In genomic region chr6:36574679-36575078, GRCh38 we compare ENCODE assay signal across 31 cellular contexts. TPM values are rescaled to one million over a fixed set of nuclear protein-coding genes. Genes with fewer than 3 reads are reported as not detected.
DNase-seq lines count a peak whose midpoint lies in the region; ATAC-seq, FAIRE-seq and TF ChIP-seq lines count a peak whose summit lies in the region.
"Had no signal": no experiment of that assay in that cellular context is flagged by ENCODE, and none has a peak within 500 bp of the region (broad histone marks: within the 10 kb centered on the region; RNA-seq: fewer than 3 reads in every experiment).

No MANE protein-coding gene starts in this region.

- in situ Hi-C loops in K562 (cut with MboI): no loop called here

- no peak for ATAC-seq in K562
- ATAC-seq: A549; CD8-positive, alpha-beta T cell had no signal

- H3K36me3 ChIP-seq in HEK293 (ENCODE audit: control insufficient read depth in 2 of 2, insufficient read depth in 1 of 2, low read length in 2 of 2) (no peaks in the 10 kb centered on the region), K562 (ENCODE audit: control insufficient read depth, insufficient read depth, low read length) (no peaks in the 10 kb centered on the region)
- H3K36me3 ChIP-seq: BE2C; BLaER1; BLaER1 treated with 17β-estradiol and CSF1 and Interleukin-3, amounts not matched to agents 10 nM and 100 nM had no signal

- intact Hi-C loops in K562 (cut with micrococcal nuclease): no loop called here

- no peak for FAIRE-seq in K562 (lab: Jason Lieb, UNC)
- FAIRE-seq: A204.1, A549, D721Med had no signal

- H2AFZ ChIP-seq in K562 (ENCODE audit: low read depth, low read length): no peak overlapping the region

- no peak overlapping the region for H3K4me3 ChIP-seq in HEK293 (ENCODE audit: low read depth, low read length)
- H3K4me3 ChIP-seq in K562: no peak overlapping the region
- H3K4me3 ChIP-seq: A549; BLaER1; BLaER1 treated with 17β-estradiol and CSF1 and Interleukin-3, amounts not matched to agents 10 nM and 100 nM had no signal

- H3K9ac ChIP-seq in K562 (ENCODE audit: insufficient read depth in 1 of 2, low read depth in 2 of 2, low read length in 2 of 2): no peak overlapping the region
- H3K9ac ChIP-seq: BLaER1; BLaER1 treated with 17β-estradiol and CSF1 and Interleukin-3, amounts not matched to agents 10 nM and 100 nM had no signal

- CTCF ChIA-PET in HEK293 (lab: Yijun Ruan, JAX) (interaction anchor here (0.6 to 0.9 kb wide), 2 partner anchors 23 to 29 kb away, joined by 3 read pairs; no protein-coding TSS in a partner anchor), K562 (lab: Yijun Ruan, JAX; ENCODE audit: low intra/inter-chr PET ratio) (no interaction called here)

- no peak overlapping the region for H3K4me2 ChIP-seq in K562 (ENCODE audit: insufficient read depth, low read length)
- H3K4me2 ChIP-seq: A549; BLaER1; BLaER1 treated with 17β-estradiol and CSF1 and Interleukin-3, amounts not matched to agents 10 nM and 100 nM had no signal

- TF ChIP-seq EP300 in K562 (IDR thresholded peaks at IDR 0.05; ENCODE audit: low read length): no peak

- no peak for TF ChIP-seq RAD21 in K562 (CRISPR knock-in tag; conservative IDR thresholded peaks at IDR 0.05 in 1 of 2, IDR thresholded peaks at IDR 0.05 in 1 of 2)

- TF ChIP-seq CTCF in HEK293 (tag by site-specific recombination; IDR thresholded peaks at IDR 0.05) (no peak), K562 (IDR thresholded peaks at IDR 0.05 in 2 of 3, conservative IDR thresholded peaks at IDR 0.05 in 1 of 3; ENCODE audit: insufficient read depth in 2 of 3, low read depth in 1 of 3, low read length in 3 of 3) (no peak)

- H3K27ac ChIP-seq in HEK293 (ENCODE audit: extremely low read depth, low read depth, low read length) (no peak overlapping the region), K562 (ENCODE audit: extremely low read depth, low read depth, low read length) (no peak overlapping the region)
- H3K27ac ChIP-seq: 22Rv1; BLaER1; BLaER1 treated with 17β-estradiol and CSF1 and Interleukin-3, amounts not matched to agents 10 nM and 100 nM; C4-2B had no signal

- DNase-seq in K562 (ENCODE audit: extremely low read depth in 1 of 4, low spot score in 3 of 4) (no peak), NCI-H2227 (lab: John Stamatoyannopoulos, UW; ENCODE audit: unreplicated experiment) (no peak), NCI-H1417 (lab: John Stamatoyannopoulos, UW) (no peak)
- DNase-seq: 8988T; ACHN; AML-193; BE2C; C1 segment of cervical spinal cord; Caco-2; Calu3; CD4-positive, alpha-beta memory T cell; CD4-positive, alpha-beta T cell; CD4-positive, CD25-positive, alpha-beta regulatory T cell; CD8-positive, alpha-beta memory T cell; CD8-positive, alpha-beta T cell; COR-L47; DMS 273 treated with DMSO at 0.1 percent for 48 hours; DMS153; DMS53; DMS79; DMS79 treated with DMSO at 0.1 percent for 48 hours; DND-41; EL had no signal

- TF ChIP-seq POLR2A in K562 (conservative IDR thresholded peaks at IDR 0.05): no peak

- POLR2A ChIA-PET in HEK293 (lab: Yijun Ruan, JAX): interaction anchor here (0.6 kb wide), 1 partner anchor 429 kb away, joined by 4 read pairs; no protein-coding TSS in a partner anchor
- POLR2A ChIA-PET in K562 (lab: Yijun Ruan, JAX): interaction anchor here (1.0 kb wide), 1 partner anchor 20 kb away, joined by 4 read pairs; no protein-coding TSS in a partner anchor

- H3K4me1 ChIP-seq in HEK293 (ENCODE audit: control insufficient read depth, insufficient read depth, low read length) (peaks cover 2% of the 10 kb centered on the region; the same call in 1 of the 2 replicates), K562 (replicated peaks in 1 of 2; ENCODE audit: control insufficient read depth in 2 of 2, insufficient read depth in 2 of 2, low read length in 2 of 2) (peaks cover 16 to 19% of the 10 kb centered on the region in 2 experiments; a peak in 3 of 5 replicates)

- BruUV-seq in K562 (replicated peaks; lab: Mats Ljungman, UMichigan): no TSS peak

- no peaks in the 10 kb centered on the region for H3K9me3 ChIP-seq in HEK293 (ENCODE audit: control insufficient read depth, insufficient read depth, low read depth, low read length)
- H3K9me3 ChIP-seq in K562 (replicated peaks; ENCODE audit: control insufficient read depth, insufficient read depth, low read depth, low read length): no peaks in the 10 kb centered on the region
- H3K9me3 ChIP-seq: A549, BE2C had no signal

- H4K20me1 ChIP-seq in K562 (replicated peaks; ENCODE audit: control insufficient read depth, insufficient read depth, low read length): no peaks in the 10 kb centered on the region
- H4K20me1 ChIP-seq: BLaER1; BLaER1 treated with 17β-estradiol and CSF1 and Interleukin-3, amounts not matched to agents 10 nM and 100 nM had no signal

- H3K27me3 ChIP-seq in K562 (ENCODE audit: control insufficient read depth in 2 of 2, insufficient read depth in 2 of 2, low read length in 2 of 2): no peaks in the 10 kb centered on the region
- H3K27me3 ChIP-seq: BE2C; BLaER1; BLaER1 treated with 17β-estradiol and CSF1 and Interleukin-3, amounts not matched to agents 10 nM and 100 nM had no signal

- H3K79me2 ChIP-seq in K562 (ENCODE audit: control insufficient read depth, insufficient read depth, low read length): no peaks in the 10 kb centered on the region

- H3K9me1 ChIP-seq in K562 (ENCODE audit: control insufficient read depth, insufficient read depth, low read length): no peaks in the 10 kb centered on the region

TF ChIP-seq in HEK293, 187 proteins besides CTCF, POLR2A, EP300 and RAD21:
- TF ChIP-seq ZNF184 (tag by site-specific recombination; IDR thresholded peaks at IDR 0.05) (peak; percentile 100), ZNF501 (tag by site-specific recombination; IDR thresholded peaks at IDR 0.05) (no peak)

TF ChIP-seq in K562, 482 proteins besides CTCF, POLR2A, EP300 and RAD21 (continues in another document):
- TF ChIP-seq PRDM10 (IDR thresholded peaks at IDR 0.05; ENCODE audit: partially characterized antibody): no peak

RNA-seq across cellular contexts. Expression of gene SRSF3, which starts 19.5 kb away (rescaled TPM):
- total RNA-seq in K562 (2011; cell fraction: chromatin; rRNA removed; ENCODE audit: low replicate concordance): 228 and 415 TPM in 2 replicates
- 155 and 159 TPM in 2 replicates for total RNA-seq in K562 (2011; cell fraction: nucleolus; rRNA removed)
- 295 and 337 TPM in 2 replicates for total RNA-seq in K562 (2011; cell fraction: nucleoplasm; rRNA removed)
- total RNA-seq in K562 (2014; rRNA removed): 251 and 341 TPM in 2 replicates
- 537 and 645 TPM in 2 replicates for total RNA-seq in K562 (2014; rRNA removed; fragmentation: Illumina TruSeq; extraction: Trizol)
- 344 and 365 TPM in 2 replicates for total RNA-seq in K562 (2015; rRNA removed; fragmentation: Illumina TruSeq; extraction: Trizol)
- total RNA-seq in K562 (2021): 477 and 495 TPM in 2 replicates
- polyA plus RNA-seq in K562 (2011; rRNA removed): 333 and 518 TPM in 2 replicates
- polyA plus RNA-seq in K562 (2011; cell fraction: cytosol; rRNA removed): 407 and 505 TPM in 2 replicates
- 332 and 369 TPM in 2 replicates for polyA plus RNA-seq in K562 (2011; cell fraction: nucleus; rRNA removed)
- polyA plus RNA-seq in K562 (2012): 333 and 367 TPM in 2 replicates
- polyA plus RNA-seq in K562 (2014; fragmentation: Illumina TruSeq; extraction: Trizol): 337 and 448 TPM in 2 replicates
- 1,000 to 10,000 TPM in 1 of 2 experiments, 100 to 1,000 TPM in 1; 955 to 1,200 TPM for polyA plus RNA-seq in K562 (2014; fragmentation: Nextera tagmentation; extraction: Ambion mirVana)
- polyA plus RNA-seq in K562 (2014; rRNA removed): 534 and 652 TPM in 2 replicates
- polyA minus RNA-seq in K562 (2011; rRNA and poly(A)+ RNA removed): 453 and 564 TPM in 2 replicates
- 130 and 151 TPM in 2 replicates for polyA minus RNA-seq in K562 (2011; cell fraction: cytosol; rRNA and poly(A)+ RNA removed)
- polyA minus RNA-seq in K562 (2011; cell fraction: nucleus; rRNA and poly(A)+ RNA removed): 191 and 286 TPM in 2 replicates

RNA-seq across cellular contexts. Expression of gene STK38, which starts 27.4 kb away (rescaled TPM):
- total RNA-seq in K562 (2011; cell fraction: chromatin; rRNA removed; ENCODE audit: low replicate concordance): 17.7 and 43.3 TPM in 2 replicates
- 9.7 and 11.1 TPM in 2 replicates for total RNA-seq in K562 (2011; cell fraction: nucleolus; rRNA removed)
- 15.0 and 17.3 TPM in 2 replicates for total RNA-seq in K562 (2011; cell fraction: nucleoplasm; rRNA removed)
- 10.6 and 11.3 TPM in 2 replicates for total RNA-seq in K562 (2014; rRNA removed)
- 21.3 and 22.3 TPM in 2 replicates for total RNA-seq in K562 (2014; rRNA removed; fragmentation: Illumina TruSeq; extraction: Trizol)
- total RNA-seq in K562 (2015; rRNA removed; fragmentation: Illumina TruSeq; extraction: Trizol): 24.9 and 25.0 TPM in 2 replicates
- total RNA-seq in K562 (2021): 18.0 and 19.5 TPM in 2 replicates
- 21.5 and 22.0 TPM in 2 replicates for polyA plus RNA-seq in K562 (2011; rRNA removed)
- 7.1 and 12.8 TPM in 2 replicates for polyA plus RNA-seq in K562 (2011; cell fraction: cytosol; rRNA removed)
- polyA plus RNA-seq in K562 (2011; cell fraction: nucleus; rRNA removed): 31.7 and 38.9 TPM in 2 replicates
- polyA plus RNA-seq in K562 (2012): 18.3 and 18.4 TPM in 2 replicates
- 21.6 and 28.7 TPM in 2 replicates for polyA plus RNA-seq in K562 (2014; fragmentation: Illumina TruSeq; extraction: Trizol)
- 1 to 10 TPM; 5.7 to 8.8 TPM for polyA plus RNA-seq in K562 (2014; fragmentation: Nextera tagmentation; extraction: Ambion mirVana)
- 17.3 and 20.8 TPM in 2 replicates for polyA plus RNA-seq in K562 (2014; rRNA removed)
- 14.8 and 16.4 TPM in 2 replicates for polyA minus RNA-seq in K562 (2011; rRNA and poly(A)+ RNA removed)
- polyA minus RNA-seq in K562 (2011; cell fraction: cytosol; rRNA and poly(A)+ RNA removed): 5.0 and 6.4 TPM in 2 replicates
- polyA minus RNA-seq in K562 (2011; cell fraction: nucleus; rRNA and poly(A)+ RNA removed): 7.7 and 14.3 TPM in 2 replicates

Comparison
In these comparisons a context has a peak if more than half of its experiments do, and no peak if none do; other contexts are left out.
1. Of the 44 proteins assayed by ChIP-seq in both K562 and HEK293: peak only in K562: TRIM28; only in HEK293: none; in both: ZNF184; in neither: 42.